23 cellular contexts compared by ENCODE assay signal in the genomic region with DNA sequence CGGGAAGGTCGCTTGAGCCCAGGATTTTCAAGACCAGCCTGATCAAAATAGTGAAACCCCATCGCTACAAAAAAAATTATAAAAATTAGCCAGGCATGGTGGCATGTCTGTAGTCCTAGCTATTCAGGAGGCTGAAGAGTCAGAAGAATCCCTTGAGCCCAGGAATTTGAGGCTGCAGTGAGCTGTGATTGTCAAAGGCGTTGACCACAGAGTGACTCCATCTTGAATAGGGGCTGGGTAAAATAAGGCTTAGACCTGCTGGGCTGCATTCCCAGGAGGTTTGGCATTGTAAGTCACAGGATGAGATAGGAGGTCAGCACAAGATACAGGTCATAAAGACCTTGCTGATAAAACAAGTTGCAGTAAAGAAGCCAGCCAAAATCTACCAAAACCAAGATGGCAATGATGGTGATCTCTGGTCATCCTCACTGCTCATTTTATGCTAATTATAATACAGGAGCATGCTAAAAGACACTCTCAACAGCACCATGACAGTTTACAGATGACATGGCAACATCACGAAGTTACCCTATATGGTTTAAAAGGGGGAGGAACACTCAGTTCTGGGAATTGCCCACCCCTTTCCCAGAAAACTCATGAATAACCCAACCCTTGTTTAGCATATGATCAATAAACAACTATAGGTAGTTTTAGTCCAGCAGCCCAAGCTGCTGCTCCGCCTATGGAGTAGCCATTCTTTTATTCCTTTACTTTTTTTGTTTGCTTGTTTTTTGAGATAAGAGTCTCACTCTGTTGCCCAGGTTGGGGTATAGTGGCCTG. TPM values are rescaled to one million over a fixed set of nuclear protein-coding genes. Genes with fewer than 3 reads are reported as not detected.
DNase-seq lines count a peak whose midpoint lies in the region; ATAC-seq and TF ChIP-seq lines count a peak whose summit lies in the region.
"Had no signal": no experiment of that assay in that cellular context is flagged by ENCODE, and none has a peak within 500 bp of the region (broad histone marks: within the 10 kb centered on the region; RNA-seq: fewer than 3 reads in every experiment).

No MANE protein-coding gene starts in this region.

- peaks cover 3% of the 10 kb centered on the region for H3K9me3 Mint-ChIP-seq in activated CD8-positive, alpha-beta T cell treated with anti-CD3 and anti-CD28 coated beads for 36 hours
- no peaks in the 10 kb centered on the region for H3K9me3 Mint-ChIP-seq in activated CD8-positive, alpha-beta T cell treated with anti-CD3 and anti-CD28 coated beads, Interleukin-2, amount 10 ng/mL, durations not matched to agents 7 days and 5 days (ENCODE audit: insufficient read depth)
- peaks cover 5% of the 10 kb centered on the region for H3K9me3 Mint-ChIP-seq in type B pancreatic cell
- H3K9me3 Mint-ChIP-seq: CD8-positive, alpha-beta memory T cell had no signal

- intact Hi-C loops in activated CD8-positive, alpha-beta T cell treated with anti-CD3 and anti-CD28 coated beads for 36 hours (cut with micrococcal nuclease) = loop anchor here (5.0 kb wide), 2 partner anchors 48 to 128 kb away; a partner anchor contains a TSS

- POLR2A ChIA-PET in activated CD8-positive, alpha-beta T cell treated with anti-CD3 and anti-CD28 coated beads for 36 hours (lab: Charles Lee) = interaction anchor here (0.6 kb wide), 1 partner anchor 983 kb away, joined by 3 read pairs; no protein-coding TSS in a partner anchor
- POLR2A ChIA-PET in activated CD8-positive, alpha-beta T cell treated with anti-CD3 and anti-CD28 coated beads, Interleukin-2, amount 10 ng/mL, durations not matched to agents 7 days and 5 days (lab: Charles Lee) = no interaction called here
- POLR2A ChIA-PET in RWPE1 (lab: Yijun Ruan, JAX; ENCODE audit: low non-redundant PET) = no interaction called here

- CTCF ChIA-PET in activated CD8-positive, alpha-beta T cell treated with anti-CD3 and anti-CD28 coated beads for 36 hours (lab: Charles Lee) = interaction anchor here (1.0 to 1.6 kb wide), 2 partner anchors 30 to 98 kb away, joined by 3 to 7 read pairs; no protein-coding TSS in a partner anchor
- CTCF ChIA-PET in activated CD8-positive, alpha-beta T cell treated with anti-CD3 and anti-CD28 coated beads, Interleukin-2, amount 10 ng/mL, durations not matched to agents 7 days and 5 days (lab: Charles Lee) = interaction anchor here (0.9 to 1.9 kb wide), 2 partner anchors 11 to 98 kb away, joined by 3 to 5 read pairs; no protein-coding TSS in a partner anchor
- CTCF ChIA-PET in RWPE1 (lab: Yijun Ruan, JAX) = interaction anchor here (0.6 kb wide), 1 partner anchor 28 kb away, joined by 3 read pairs; no protein-coding TSS in a partner anchor

- TF ChIP-seq CTCF in activated CD8-positive, alpha-beta T cell treated with anti-CD3 and anti-CD28 coated beads for 36 hours (IDR thresholded peaks at IDR 0.05) = no peak
- no peak for TF ChIP-seq CTCF in RWPE1 (conservative IDR thresholded peaks at IDR 0.05; ENCODE audit: low read depth)
- no peak for TF ChIP-seq CTCF in type B pancreatic cell (conservative IDR thresholded peaks at IDR 0.05)

- ATAC-seq in activated CD8-positive, alpha-beta T cell treated with anti-CD3 and anti-CD28 coated beads for 36 hours = no peak
- no peak for ATAC-seq in activated CD8-positive, alpha-beta T cell treated with anti-CD3 and anti-CD28 coated beads, Interleukin-2, amount 10 ng/mL, durations not matched to agents 7 days and 5 days
- no peak for ATAC-seq in GM21515 (IDR thresholded peaks at IDR 0.05; ENCODE audit: unreplicated experiment)
- ATAC-seq: HCT116, SK-N-SH treated with all-trans-retinoic acid at 6 μM for 48 hours had no signal

- no peaks in the 10 kb centered on the region for H3K27me3 Mint-ChIP-seq in activated CD8-positive, alpha-beta T cell treated with anti-CD3 and anti-CD28 coated beads for 36 hours
- H3K27me3 Mint-ChIP-seq in activated CD8-positive, alpha-beta T cell treated with anti-CD3 and anti-CD28 coated beads, Interleukin-2, amount 10 ng/mL, durations not matched to agents 7 days and 5 days (ENCODE audit: low read depth) = peaks cover 2% of the 10 kb centered on the region
- peaks cover 2% of the 10 kb centered on the region for H3K27me3 Mint-ChIP-seq in type B pancreatic cell
- H3K27me3 Mint-ChIP-seq: CD8-positive, alpha-beta memory T cell had no signal

- H3K27ac ChIP-seq in RWPE1 (peak overlapping the region; percentile 84), epithelial cell of prostate (peak overlapping the region; percentile 92)

- peaks cover 2% of the 10 kb centered on the region for H3K36me3 Mint-ChIP-seq in activated CD8-positive, alpha-beta T cell treated with anti-CD3 and anti-CD28 coated beads for 36 hours (ENCODE audit: low read depth)
- peaks cover 7% of the 10 kb centered on the region for H3K36me3 Mint-ChIP-seq in activated CD8-positive, alpha-beta T cell treated with anti-CD3 and anti-CD28 coated beads, Interleukin-2, amount 10 ng/mL, durations not matched to agents 7 days and 5 days (ENCODE audit: low read depth)
- no peaks in the 10 kb centered on the region for H3K36me3 Mint-ChIP-seq in type B pancreatic cell

- peak; percentile 20 for DNase-seq in activated CD8-positive, alpha-beta T cell treated with anti-CD3 and anti-CD28 coated beads for 36 hours
- DNase-seq in activated CD8-positive, alpha-beta T cell treated with anti-CD3 and anti-CD28 coated beads, Interleukin-2, amount 10 ng/mL, durations not matched to agents 7 days and 5 days = no peak
- DNase-seq in RWPE1 (ENCODE audit: low spot score) (no peak), epithelial cell of prostate (ENCODE audit: low read depth, low spot score) (no peak), type B pancreatic cell (ENCODE audit: extremely low spot score, unreplicated experiment) (no peak), putamen (ENCODE audit: low spot score) (no peak), NCI-H1694 (lab: John Stamatoyannopoulos, UW) (no peak)
- DNase-seq: 8988T; AML-193; C1 segment of cervical spinal cord; CD8-positive, alpha-beta memory T cell; GDM1; IMR-90; MV-4-11; NCI-H1105 treated with DMSO at 0.1 percent for 48 hours; NCI-H1694 treated with DMSO at 0.1 percent for 48 hours; NCI-H446; NCI-H526; RPMI8226; SIG-M5 had no signal

- H3K4me1 Mint-ChIP-seq in activated CD8-positive, alpha-beta T cell treated with anti-CD3 and anti-CD28 coated beads for 36 hours (ENCODE audit: low read depth) = peaks cover 25% of the 10 kb centered on the region
- peaks cover 22% of the 10 kb centered on the region for H3K4me1 Mint-ChIP-seq in activated CD8-positive, alpha-beta T cell treated with anti-CD3 and anti-CD28 coated beads, Interleukin-2, amount 10 ng/mL, durations not matched to agents 7 days and 5 days (ENCODE audit: low read depth)
- H3K4me1 Mint-ChIP-seq in type B pancreatic cell (ENCODE audit: unreplicated experiment) = peaks cover 20% of the 10 kb centered on the region

- H3K27ac Mint-ChIP-seq in activated CD8-positive, alpha-beta T cell treated with anti-CD3 and anti-CD28 coated beads for 36 hours = no peak overlapping the region
- no peak overlapping the region for H3K27ac Mint-ChIP-seq in activated CD8-positive, alpha-beta T cell treated with anti-CD3 and anti-CD28 coated beads, Interleukin-2, amount 10 ng/mL, durations not matched to agents 7 days and 5 days
- peak overlapping the region; percentile 79 for H3K27ac Mint-ChIP-seq in type B pancreatic cell

- no peak overlapping the region for H3K4me3 Mint-ChIP-seq in activated CD8-positive, alpha-beta T cell treated with anti-CD3 and anti-CD28 coated beads for 36 hours
- H3K4me3 Mint-ChIP-seq in activated CD8-positive, alpha-beta T cell treated with anti-CD3 and anti-CD28 coated beads, Interleukin-2, amount 10 ng/mL, durations not matched to agents 7 days and 5 days = no peak overlapping the region
- H3K4me3 Mint-ChIP-seq in type B pancreatic cell = no peak overlapping the region

RNA-seq across cellular contexts. Expression of a gene that starts 2.8 kb away (rescaled TPM):
- 10 to 100 TPM; 37.8 to 41.2 TPM for total RNA-seq in activated CD8-positive, alpha-beta T cell treated with anti-CD3 and anti-CD28 coated beads for 36 hours
- 10 to 100 TPM; 37.9 to 39.6 TPM for total RNA-seq in activated CD8-positive, alpha-beta T cell treated with anti-CD3 and anti-CD28 coated beads, Interleukin-2, amount 10 ng/mL, durations not matched to agents 7 days and 5 days
- 90.7 and 115 TPM in 2 replicates for total RNA-seq in type B pancreatic cell (ENCODE audit: low replicate concordance)
